In the genomic region with DNA sequence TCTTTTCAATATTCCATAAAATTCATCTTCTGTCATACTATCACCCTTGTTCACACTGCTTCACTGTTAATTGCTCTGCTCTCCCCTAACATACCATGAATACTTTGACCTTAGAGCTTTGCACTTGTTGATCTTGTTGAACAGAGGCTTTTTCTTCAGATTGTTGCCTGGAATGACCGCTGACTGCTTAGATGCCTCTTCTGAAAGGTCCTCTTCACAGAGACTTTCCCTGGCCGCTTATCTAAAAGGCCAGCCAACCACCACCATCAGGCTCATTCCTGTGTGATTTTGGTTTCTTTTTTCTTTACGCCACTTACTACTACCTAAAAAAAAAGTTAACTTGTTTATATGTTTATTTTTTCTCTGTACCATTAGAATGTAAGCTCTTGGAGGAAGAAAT, we compare ENCODE assay signal across 1 cellular context.
TF ChIP-seq lines count a peak whose summit lies in the region.

No MANE protein-coding gene starts in this region.

TF ChIP-seq in HepG2, 621 proteins besides CTCF, POLR2A, EP300 and RAD21 (continued from another document):
- TF ChIP-seq, protein P1, sequence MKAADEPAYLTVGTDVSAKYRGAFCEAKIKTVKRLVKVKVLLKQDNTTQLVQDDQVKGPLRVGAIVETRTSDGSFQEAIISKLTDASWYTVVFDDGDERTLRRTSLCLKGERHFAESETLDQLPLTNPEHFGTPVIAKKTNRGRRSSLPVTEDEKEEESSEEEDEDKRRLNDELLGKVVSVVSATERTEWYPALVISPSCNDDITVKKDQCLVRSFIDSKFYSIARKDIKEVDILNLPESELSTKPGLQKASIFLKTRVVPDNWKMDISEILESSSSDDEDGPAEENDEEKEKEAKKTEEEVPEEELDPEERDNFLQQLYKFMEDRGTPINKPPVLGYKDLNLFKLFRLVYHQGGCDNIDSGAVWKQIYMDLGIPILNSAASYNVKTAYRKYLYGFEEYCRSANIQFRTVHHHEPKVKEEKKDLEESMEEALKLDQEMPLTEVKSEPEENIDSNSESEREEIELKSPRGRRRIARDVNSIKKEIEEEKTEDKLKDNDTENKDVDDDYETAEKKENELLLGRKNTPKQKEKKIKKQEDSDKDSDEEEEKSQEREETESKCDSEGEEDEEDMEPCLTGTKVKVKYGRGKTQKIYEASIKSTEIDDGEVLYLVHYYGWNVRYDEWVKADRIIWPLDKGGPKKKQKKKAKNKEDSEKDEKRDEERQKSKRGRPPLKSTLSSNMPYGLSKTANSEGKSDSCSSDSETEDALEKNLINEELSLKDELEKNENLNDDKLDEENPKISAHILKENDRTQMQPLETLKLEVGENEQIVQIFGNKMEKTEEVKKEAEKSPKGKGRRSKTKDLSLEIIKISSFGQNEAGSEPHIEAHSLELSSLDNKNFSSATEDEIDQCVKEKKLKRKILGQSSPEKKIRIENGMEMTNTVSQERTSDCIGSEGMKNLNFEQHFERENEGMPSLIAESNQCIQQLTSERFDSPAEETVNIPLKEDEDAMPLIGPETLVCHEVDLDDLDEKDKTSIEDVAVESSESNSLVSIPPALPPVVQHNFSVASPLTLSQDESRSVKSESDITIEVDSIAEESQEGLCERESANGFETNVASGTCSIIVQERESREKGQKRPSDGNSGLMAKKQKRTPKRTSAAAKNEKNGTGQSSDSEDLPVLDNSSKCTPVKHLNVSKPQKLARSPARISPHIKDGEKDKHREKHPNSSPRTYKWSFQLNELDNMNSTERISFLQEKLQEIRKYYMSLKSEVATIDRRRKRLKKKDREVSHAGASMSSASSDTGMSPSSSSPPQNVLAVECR (CRISPR knock-in tag; IDR thresholded peaks at IDR 0.05; ENCODE audit: borderline replicate concordance): no peak
- TF ChIP-seq MIER2 (CRISPR knock-in tag; IDR thresholded peaks at IDR 0.05): no peak
TF ChIP-seq in HepG2: peak in this region for 0.
